Comparison of ENCODE assay signal across 17 cellular contexts in genomic region chr1:46008585-46008984, GRCh38.
A peak's percentile ranks its signal among the peaks of the same experiment; 100 is the strongest.
DNase-seq lines count a peak whose midpoint lies in the region; ATAC-seq and TF ChIP-seq lines count a peak whose summit lies in the region.
"Had no signal": no experiment of that assay in that cellular context is flagged by ENCODE, and none has a peak within 500 bp of the region (broad histone marks: within the 10 kb centered on the region; RNA-seq: fewer than 3 reads in every experiment).

No MANE protein-coding gene starts in this region.

- POLR2A ChIA-PET in PC-3 (lab: Charles Lee; ENCODE audit: unreplicated experiment), result no interaction called here

- H3K36me3 ChIP-seq in PC-3 (ENCODE audit: low read depth, low read length), result peaks cover 27% of the 10 kb centered on the region; the same call in 1 of the 2 replicates
- peaks cover 19 to 90% (median 67%) of the 10 kb centered on the region in 4 donors for H3K36me3 ChIP-seq in esophagus muscularis mucosa

- no peaks in the 10 kb centered on the region for H3K9me2 ChIP-seq in PC-3 (replicated peaks; ENCODE audit: low read length)

- H3K9me3 ChIP-seq in PC-3 (ENCODE audit: low read length) (no peaks in the 10 kb centered on the region), esophagus muscularis mucosa (no peaks in the 10 kb centered on the region)
- H3K9me3 ChIP-seq: A549 had no signal

- no peaks in the 10 kb centered on the region for H3K79me2 ChIP-seq in PC-3 (ENCODE audit: low read length)

- BruUV-seq in PC-3 (replicated peaks; lab: Mats Ljungman, UMichigan), result no TSS peak

- TF ChIP-seq POLR2A in esophagus muscularis mucosa (IDR thresholded peaks at IDR 0.05; ENCODE audit: low read depth), result no peak

- no peaks in the 10 kb centered on the region for H3F3A ChIP-seq in PC-3 (ENCODE audit: low read length, unreplicated experiment)

- TF ChIP-seq CTCF in PC-3 (conservative IDR thresholded peaks at IDR 0.05; ENCODE audit: low read depth, low read length) (no peak), esophagus muscularis mucosa (IDR thresholded peaks at IDR 0.05) (no peak)

- H3K4me3 ChIP-seq in PC-3 (ENCODE audit: low read length), result no peak overlapping the region
- H3K4me3 ChIP-seq in esophagus muscularis mucosa, result no peak overlapping the region
- H3K4me3 ChIP-seq: A549 had no signal

- TF ChIP-seq EP300 in esophagus muscularis mucosa (IDR thresholded peaks at IDR 0.05), result no peak

- intact Hi-C loops in PC-3 (cut with micrococcal nuclease) (no loop called here), esophagus muscularis mucosa (cut with DNase I) (no loop called here)

- H3K9ac ChIP-seq in PC-3 (ENCODE audit: low read length), result no peak overlapping the region

- H4K20me1 ChIP-seq in PC-3 (ENCODE audit: low read length), result no peaks in the 10 kb centered on the region

- no peak overlapping the region for H3K27ac ChIP-seq in PC-3 (ENCODE audit: low read length)
- H3K27ac ChIP-seq in esophagus muscularis mucosa (replicated peaks in 1 of 4), result no peak overlapping the region
- H3K27ac ChIP-seq: A549, C4-2B, HL-60 had no signal

- peak; percentile 45; the same call in 1 of the 2 replicates for ATAC-seq in PC-3
- ATAC-seq: A549 had no signal

- H3K4me1 ChIP-seq in PC-3 (ENCODE audit: insufficient read depth, low read length) (no peaks in the 10 kb centered on the region; the same call in 1 of the 2 replicates), esophagus muscularis mucosa (no peaks in the 10 kb centered on the region)
- H3K4me1 ChIP-seq: A549 had no signal

- H3K4me2 ChIP-seq in PC-3 (ENCODE audit: low read length), result no peak overlapping the region
- H3K4me2 ChIP-seq: A549 had no signal

- CTCF ChIA-PET in PC-3 (lab: Charles Lee), result no interaction called here

- H2AFZ ChIP-seq in PC-3 (ENCODE audit: low read length), result no peak overlapping the region

- DNase-seq in ELR (ENCODE audit: low read depth) (peak; percentile 42), PC-3 (peak; percentile 22), esophagus muscularis mucosa (ENCODE audit: extremely low spot score) (peak; percentile 60), islet precursor cell (peak; percentile 25), NCI-H1436 (lab: John Stamatoyannopoulos, UW) (no peak), NCI-H510A treated with DMSO at 0.1 percent for 48 hours (lab: John Stamatoyannopoulos, UW) (no peak), DMS 273 treated with DMSO at 0.1 percent for 48 hours (lab: John Stamatoyannopoulos, UW) (no peak), NCI-H82 treated with DMSO at 0.1 percent for 48 hours (lab: John Stamatoyannopoulos, UW; ENCODE audit: unreplicated experiment) (no peak)
- DNase-seq: EL; NCI-H1105; NCI-H187 treated with DMSO at 0.1 percent for 48 hours; NCI-H69; NK-92 treated with Interleukin-12 subunit alpha and Interleukin-12 subunit beta, amount 100 ng/mL, for 24 hours; RPMI8226 had no signal

- H3K27me3 ChIP-seq in PC-3 (ENCODE audit: low read length) (no peaks in the 10 kb centered on the region), esophagus muscularis mucosa (no peaks in the 10 kb centered on the region)

Comparison
In these comparisons a context has a peak if more than half of its experiments do, and no peak if none do; other contexts are left out.
1. DNase-seq: peak in ELR (single experiment), PC-3 (single experiment), esophagus muscularis mucosa (single experiment) and islet precursor cell (single experiment); none in NCI-H1436 (single experiment), NCI-H510A treated with DMSO at 0.1 percent for 48 hours (single experiment), DMS 273 treated with DMSO at 0.1 percent for 48 hours (single experiment) and NCI-H82 treated with DMSO at 0.1 percent for 48 hours (single experiment).